In genomic region chr5:154610321-154611154, GRCh38 we compare ENCODE assay signal across 9 cellular contexts.
DNase-seq lines count a peak whose midpoint lies in the region; ATAC-seq and TF ChIP-seq lines count a peak whose summit lies in the region.
"Had no signal": no experiment of that assay in that cellular context is flagged by ENCODE, and none has a peak within 500 bp of the region (broad histone marks: within the 10 kb centered on the region; RNA-seq: fewer than 3 reads in every experiment).

No MANE protein-coding gene starts in this region.

- no peaks in the 10 kb centered on the region for H3K36me3 Mint-ChIP-seq in naive B cell

- H3K4me2 ChIP-seq in fibroblast of lung (ENCODE audit: extremely low read depth, insufficient read depth, low read length) = peak overlapping the region; percentile 28

- no peaks in the 10 kb centered on the region for H3K36me3 ChIP-seq in fibroblast of lung (ENCODE audit: control insufficient read depth, insufficient read depth, low read length)

- peaks cover 42 to 77% (median 50%) of the 10 kb centered on the region in 3 donors for H3K27me3 Mint-ChIP-seq in naive B cell

- peak overlapping the region in 1 of 6 donors; percentile 26 for H3K27ac Mint-ChIP-seq in naive B cell

- H3K79me2 ChIP-seq in fibroblast of lung (ENCODE audit: control insufficient read depth, insufficient read depth, low read length) = no peaks in the 10 kb centered on the region

- in situ Hi-C loops in Caki2 (cut with HindIII; ENCODE audit: low pct_unique_long_range_greater_than_20kb, low sequenced_read_pairs) = no loop called here

- peaks cover 4 to 12% (median 10%) of the 10 kb centered on the region in 3 donors for H3K4me1 Mint-ChIP-seq in naive B cell

- no peaks in the 10 kb centered on the region for H4K20me1 ChIP-seq in fibroblast of lung (ENCODE audit: control insufficient read depth, extremely low read depth, insufficient read depth, low read length)

- no peaks in the 10 kb centered on the region for H3K4me1 ChIP-seq in fibroblast of lung (ENCODE audit: control insufficient read depth, extremely low read depth, insufficient read depth, low read length)

- peak; percentile 91 to 95 for TF ChIP-seq CTCF in fibroblast of lung (conservative IDR thresholded peaks at IDR 0.05 in 1 of 2, IDR thresholded peaks at IDR 0.05 in 1 of 2; ENCODE audit: low read depth in 1 of 2, low read length in 2 of 2)

- DNase-seq in Caki2 (ENCODE audit: low read depth) = peak; percentile 60
- DNase-seq in NOMO-1 treated with DMSO at 0.1 percent for 48 hours (lab: John Stamatoyannopoulos, UW; ENCODE audit: unreplicated experiment) = peak; percentile 80
- peak; percentile 74 for DNase-seq in activated T-cell treated with anti-CD3 and anti-CD28 coated beads for 48 hours (ENCODE audit: low read depth)
- DNase-seq in fibroblast of lung (ENCODE audit: low read depth in 2 of 2) = peak; percentile 39 to 74
- peak; percentile 21 for DNase-seq in naive B cell
- peak; percentile 36 for DNase-seq in stimulated activated naive CD4-positive, alpha-beta T cell treated with Interleukin-2 at 50 U/mL for 16 hours (lab: John Stamatoyannopoulos, UW)

- no peak overlapping the region for H3K27ac ChIP-seq in fibroblast of lung (ENCODE audit: insufficient read depth, low read length)
- H3K27ac ChIP-seq: epithelial cell of prostate had no signal

- peak; percentile 85 for ATAC-seq in GM19397 (IDR thresholded peaks at IDR 0.05; ENCODE audit: unreplicated experiment)
- peak; percentile 67 for ATAC-seq in HG03558 (IDR thresholded peaks at IDR 0.05; ENCODE audit: extremely low read depth, unreplicated experiment)
- ATAC-seq in naive B cell (ENCODE audit: low read depth in 2 of 2) = peak; percentile 66 to 78

- H3K4me3 ChIP-seq in fibroblast of lung (replicated peaks in 1 of 4; ENCODE audit: control extremely low read depth in 1 of 4, insufficient read depth in 1 of 4, low read depth in 3 of 4, low read length in 4 of 4) = peak overlapping the region; percentile 16 to 52 (median 39)

- H3K9me3 ChIP-seq in fibroblast of lung (ENCODE audit: control insufficient read depth, insufficient read depth, low read depth, low read length) = no peaks in the 10 kb centered on the region

- peak overlapping the region; percentile 29 for H2AFZ ChIP-seq in fibroblast of lung (ENCODE audit: low read length)

- H3K9me3 Mint-ChIP-seq in naive B cell = peaks cover 0 to 6% (median 0%) of the 10 kb centered on the region in 7 donors

- no peak overlapping the region for H3K9ac ChIP-seq in fibroblast of lung (ENCODE audit: insufficient read depth, low read length)

- peak overlapping the region in 5 of 8 donors; percentile 14 to 59 (median 30) for H3K4me3 Mint-ChIP-seq in naive B cell

- H3K27me3 ChIP-seq in fibroblast of lung (ENCODE audit: control insufficient read depth, insufficient read depth, low read length) = peaks cover 16% of the 10 kb centered on the region

Comparison
In these comparisons a context has a peak if more than half of its experiments do, and no peak if none do; other contexts are left out.
1. DNase-seq: peak in every context shown above with its lines; median percentile 80 in NOMO-1 treated with DMSO at 0.1 percent for 48 hours; 74 in activated T-cell treated with anti-CD3 and anti-CD28 coated beads for 48 hours; 60 in Caki2; 56 in fibroblast of lung; 36 in stimulated activated naive CD4-positive, alpha-beta T cell treated with Interleukin-2 at 50 U/mL for 16 hours; 21 in naive B cell.